In the genomic region with DNA sequence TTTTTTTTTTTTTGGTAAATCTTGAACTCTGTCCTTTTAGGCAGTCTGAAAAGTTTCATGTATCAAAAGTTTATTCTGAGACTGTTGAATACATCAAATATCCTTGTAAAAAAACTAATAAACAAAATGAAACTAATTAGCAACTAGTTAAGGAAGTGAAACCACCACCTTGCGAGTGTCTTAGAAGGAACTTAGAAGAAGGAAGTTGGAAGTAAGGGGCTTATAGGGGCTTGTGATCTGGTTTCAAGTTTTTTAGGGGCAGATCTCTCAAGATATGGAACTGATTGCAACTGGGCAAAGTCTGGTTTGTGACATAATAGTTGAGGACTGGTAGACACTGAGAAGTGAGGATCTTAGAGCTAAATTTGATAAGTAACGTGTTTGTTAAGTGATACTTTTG, we compare ENCODE assay signal across 1 cellular context.
TF ChIP-seq lines count a peak whose summit lies in the region.

No MANE protein-coding gene starts in this region.

TF ChIP-seq in GM23338, 12 proteins besides CTCF, POLR2A, EP300 and RAD21 (continued from another document):
- TF ChIP-seq, protein P1, sequence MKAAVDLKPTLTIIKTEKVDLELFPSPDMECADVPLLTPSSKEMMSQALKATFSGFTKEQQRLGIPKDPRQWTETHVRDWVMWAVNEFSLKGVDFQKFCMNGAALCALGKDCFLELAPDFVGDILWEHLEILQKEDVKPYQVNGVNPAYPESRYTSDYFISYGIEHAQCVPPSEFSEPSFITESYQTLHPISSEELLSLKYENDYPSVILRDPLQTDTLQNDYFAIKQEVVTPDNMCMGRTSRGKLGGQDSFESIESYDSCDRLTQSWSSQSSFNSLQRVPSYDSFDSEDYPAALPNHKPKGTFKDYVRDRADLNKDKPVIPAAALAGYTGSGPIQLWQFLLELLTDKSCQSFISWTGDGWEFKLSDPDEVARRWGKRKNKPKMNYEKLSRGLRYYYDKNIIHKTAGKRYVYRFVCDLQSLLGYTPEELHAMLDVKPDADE (IDR thresholded peaks at IDR 0.05), result no peak
